ENCODE assay signal across 7 cellular contexts in genomic region chr14:30283822-30284446, GRCh38.
DNase-seq lines count a peak whose midpoint lies in the region; ATAC-seq and TF ChIP-seq lines count a peak whose summit lies in the region.

No MANE protein-coding gene starts in this region.

- 0 out of 3 replicates have a peak, but pooled peaks have one; percentile 33 for ATAC-seq in DND-41 (ENCODE audit: insufficient read depth, low read depth)
- peak; percentile 70 for ATAC-seq in GM21367 (IDR thresholded peaks at IDR 0.05; ENCODE audit: unreplicated experiment)
- no peak for ATAC-seq in HG03196 (IDR thresholded peaks at IDR 0.05; ENCODE audit: unreplicated experiment)

- H3F3A ChIP-seq in smooth muscle cell (ENCODE audit: low read depth) = no peaks in the 10 kb centered on the region

- H3K9ac ChIP-seq in DND-41 (ENCODE audit: low read depth, low read length) (no peak overlapping the region), NT2/D1 (ENCODE audit: insufficient read length, low read depth) (no peak overlapping the region), smooth muscle cell (ENCODE audit: low read depth) (no peak overlapping the region)

- 33% methylated on average over 2 of the region's 2 CpGs for WGBS in smooth muscle cell (ENCODE audit: low lambda C conversion rate)

- no peaks in the 10 kb centered on the region for H3K27me3 ChIP-seq in DND-41 (ENCODE audit: insufficient read depth, low read length, poor library complexity)
- no peaks in the 10 kb centered on the region for H3K27me3 ChIP-seq in NT2/D1 (ENCODE audit: insufficient read depth, insufficient read length)
- no peaks in the 10 kb centered on the region for H3K27me3 ChIP-seq in smooth muscle cell (ENCODE audit: low read depth)

- H3K79me2 ChIP-seq in DND-41 (ENCODE audit: insufficient read depth, low read length) (no peaks in the 10 kb centered on the region), smooth muscle cell (ENCODE audit: low read depth) (no peaks in the 10 kb centered on the region)

- H3K4me3 ChIP-seq in DND-41 (ENCODE audit: low read depth in 1 of 2, low read length in 2 of 2) (no peak overlapping the region), NT2/D1 (ENCODE audit: insufficient read length, low read depth) (no peak overlapping the region), smooth muscle cell (no peak overlapping the region)

- TF ChIP-seq POLR2A in erythroblast (IDR thresholded peaks at IDR 0.05; ENCODE audit: low read length) = no peak

- peak; percentile 67 for TF ChIP-seq CTCF in DND-41 (IDR thresholded peaks at IDR 0.05; ENCODE audit: borderline replicate concordance, extremely low read depth, low read length, poor library complexity, severe bottlenecking)
- peak; percentile 59 for TF ChIP-seq CTCF in smooth muscle cell (IDR thresholded peaks at IDR 0.05; ENCODE audit: borderline replicate concordance, insufficient read depth, poor library complexity, severe bottlenecking)

- H3K4me1 ChIP-seq in DND-41 (ENCODE audit: insufficient read depth, low read length) (no peaks in the 10 kb centered on the region), NT2/D1 (ENCODE audit: insufficient read depth, insufficient read length) (no peaks in the 10 kb centered on the region), smooth muscle cell (ENCODE audit: low read depth) (no peaks in the 10 kb centered on the region)

- H3K9me3 ChIP-seq in DND-41 (ENCODE audit: insufficient read depth, low read length, severe bottlenecking) (no peaks in the 10 kb centered on the region), NT2/D1 (ENCODE audit: insufficient read depth, low read length) (no peaks in the 10 kb centered on the region), smooth muscle cell (replicated peaks; ENCODE audit: low read depth) (no peaks in the 10 kb centered on the region)

- no peaks in the 10 kb centered on the region for H3K36me3 ChIP-seq in DND-41 (ENCODE audit: insufficient read depth, low read length)
- no peaks in the 10 kb centered on the region for H3K36me3 ChIP-seq in NT2/D1 (ENCODE audit: insufficient read depth, insufficient read length, low read length)
- H3K36me3 ChIP-seq in smooth muscle cell (ENCODE audit: low read depth) = no peaks in the 10 kb centered on the region

- H4K20me1 ChIP-seq in DND-41 (ENCODE audit: insufficient read depth, low read length) (no peaks in the 10 kb centered on the region), smooth muscle cell (ENCODE audit: low read depth) (no peaks in the 10 kb centered on the region)

- no peak overlapping the region for H2AFZ ChIP-seq in DND-41 (ENCODE audit: low read depth, low read length)
- H2AFZ ChIP-seq in smooth muscle cell (ENCODE audit: low read depth) = no peak overlapping the region

- H3K27ac ChIP-seq in DND-41 (ENCODE audit: low read length) (no peak overlapping the region), smooth muscle cell (ENCODE audit: low read depth) (no peak overlapping the region)

- DNase-seq in DND-41 (peak; percentile 24), NT2/D1 (ENCODE audit: low read depth, low spot score) (peak; percentile 35), erythroblast (lab: John Stamatoyannopoulos, UW) (peak; percentile 9 to 35), smooth muscle cell (lab: John Stamatoyannopoulos, UW; ENCODE audit: unreplicated experiment) (no peak), COLO668 (lab: John Stamatoyannopoulos, UW; ENCODE audit: unreplicated experiment) (no peak)

- H3K4me2 ChIP-seq in DND-41 (ENCODE audit: insufficient read depth, low read length) = no peak overlapping the region
- no peak overlapping the region for H3K4me2 ChIP-seq in smooth muscle cell

Comparison
In these comparisons a context has a peak if more than half of its experiments do, and no peak if none do; other contexts are left out.
1. DNase-seq: peak in DND-41 (single experiment), NT2/D1 (single experiment) and erythroblast (2 of 2); none in smooth muscle cell (single experiment) and COLO668 (single experiment).